In genomic region chr9:120486347-120486746, GRCh38 we compare ENCODE assay signal across 22 cellular contexts.
DNase-seq lines count a peak whose midpoint lies in the region; ATAC-seq and TF ChIP-seq lines count a peak whose summit lies in the region.
"Had no signal": no experiment of that assay in that cellular context is flagged by ENCODE, and none has a peak within 500 bp of the region (broad histone marks: within the 10 kb centered on the region; RNA-seq: fewer than 3 reads in every experiment).

No MANE protein-coding gene starts in this region.

- H4K20me1 ChIP-seq in SK-N-SH (ENCODE audit: insufficient read depth): no peaks in the 10 kb centered on the region

- H3K4me1 ChIP-seq in right lobe of liver (peaks cover 0 to 25% (median 0%) of the 10 kb centered on the region in 4 donors), SK-N-SH (ENCODE audit: control insufficient read depth in 1 of 2, insufficient read depth in 2 of 2, low read depth in 1 of 2, low read length in 1 of 2) (peaks cover 0 to 20% of the 10 kb centered on the region in 2 experiments; a peak in 2 of 4 replicates)
- H3K4me1 ChIP-seq: Peyer's patch, tibial nerve had no signal

- H3K27me3 ChIP-seq in right lobe of liver (no peaks in the 10 kb centered on the region), SK-N-SH (ENCODE audit: insufficient read depth) (no peaks in the 10 kb centered on the region)
- H3K27me3 ChIP-seq: neural progenitor cell, Peyer's patch, tibial nerve had no signal

- no peaks in the 10 kb centered on the region for H3K9me3 ChIP-seq in right lobe of liver
- no peaks in the 10 kb centered on the region for H3K9me3 ChIP-seq in SK-N-SH
- H3K9me3 ChIP-seq: Peyer's patch, tibial nerve had no signal

- H3K4me3 ChIP-seq in astrocyte of the spinal cord (ENCODE audit: low read depth, low read length): no peak overlapping the region
- H3K4me3 ChIP-seq in right lobe of liver: no peak overlapping the region
- no peak overlapping the region for H3K4me3 ChIP-seq in SK-N-SH (ENCODE audit: low read depth in 2 of 2, low read length in 1 of 2)
- H3K4me3 ChIP-seq: neural progenitor cell, Peyer's patch, SK-N-MC, tibial nerve had no signal

- CTCF ChIA-PET in SK-N-SH (lab: Yijun Ruan, JAX): interaction anchor here (1.0 to 2.8 kb wide), 2 partner anchors 9 to 48 kb away, joined by 3 to 17 read pairs; no protein-coding TSS in a partner anchor

- TF ChIP-seq CTCF in astrocyte of the spinal cord (IDR thresholded peaks at IDR 0.05; ENCODE audit: low read depth, low read length): no peak
- no peak for TF ChIP-seq CTCF in right lobe of liver (IDR thresholded peaks at IDR 0.05)
- TF ChIP-seq CTCF in SK-N-SH (IDR thresholded peaks at IDR 0.05): no peak

- H3K27ac ChIP-seq in right lobe of liver: peak overlapping the region in 1 of 3 donors; percentile 49
- no peak overlapping the region; a peak in 1 of 4 replicates for H3K27ac ChIP-seq in SK-N-SH (ENCODE audit: low read depth in 2 of 2, low read length in 1 of 2)
- H3K27ac ChIP-seq: neural progenitor cell, Peyer's patch, SK-N-MC, tibial nerve had no signal

- no peaks in the 10 kb centered on the region for H3F3A ChIP-seq in SK-N-SH (replicated peaks; ENCODE audit: insufficient read depth)

- H3K9ac ChIP-seq in SK-N-SH: no peak overlapping the region
- H3K9ac ChIP-seq: neural progenitor cell had no signal

- 57% methylated on average over 4 of the region's 4 CpGs for WGBS in right lobe of liver (ENCODE audit: insufficient coverage, low coverage, low lambda C conversion rate, missing lambda C conversion rate)
- WGBS in SK-N-SH (ENCODE audit: low lambda C conversion rate): 92% methylated on average over 4 of the region's 4 CpGs

- H3K9me2 ChIP-seq in SK-N-SH: no peaks in the 10 kb centered on the region

- ATAC-seq in right lobe of liver (peak; percentile 87 to 95 (median 89)), HG02678 (IDR thresholded peaks at IDR 0.05; ENCODE audit: unreplicated experiment) (no peak), sciatic nerve (no peak)
- ATAC-seq: activated CD8-positive, alpha-beta memory T cell treated with anti-CD3 and anti-CD28 coated beads, Interleukin-2, amount 10 ng/mL, durations not matched to agents 7 days and 5 days had no signal

- no peak for TF ChIP-seq EP300 in SK-N-SH (IDR thresholded peaks at IDR 0.05; ENCODE audit: borderline replicate concordance in 1 of 2, low read depth in 1 of 2, low read length in 1 of 2)

- DNase-seq in NCI-H1105 treated with DMSO at 0.1 percent for 48 hours (lab: John Stamatoyannopoulos, UW): peak; percentile 2
- no peak for DNase-seq in NCI-H1105 (lab: John Stamatoyannopoulos, UW)
- peak; percentile 63 for DNase-seq in DMS53 treated with DMSO at 0.1 percent for 48 hours (lab: John Stamatoyannopoulos, UW; ENCODE audit: unreplicated experiment)
- peak; percentile 17 for DNase-seq in astrocyte of the spinal cord (ENCODE audit: low read depth, low spot score)
- DNase-seq in right lobe of liver: peak in 2 of 3 donors; percentile 42 to 72
- no peak for DNase-seq in SK-N-SH
- DNase-seq in sciatic nerve (ENCODE audit: low spot score): no peak
- DNase-seq: activated CD8-positive, alpha-beta memory T cell treated with anti-CD3 and anti-CD28 coated beads, Interleukin-2, amount 10 ng/mL, durations not matched to agents 7 days and 5 days; activated effector memory CD4-positive, alpha-beta T cell treated with anti-CD3 and anti-CD28 coated beads, Interleukin-2, amount 50 U/mL, for 16 hours; amygdala; cerebellar nuclear complex; DMS79 treated with DMSO at 0.1 percent for 48 hours; effector CD8-positive, alpha-beta T cell; hypothalamus; kidney; NCI-H187 treated with DMSO at 0.1 percent for 48 hours; NCI-H526 treated with DMSO at 0.1 percent for 48 hours; Peyer's patch had no signal

- H2AFZ ChIP-seq in SK-N-SH (ENCODE audit: low read depth): no peak overlapping the region
- H2AFZ ChIP-seq: neural progenitor cell had no signal

- H3K79me2 ChIP-seq in SK-N-SH (ENCODE audit: insufficient read depth): no peaks in the 10 kb centered on the region

- in situ Hi-C loops in astrocyte of the spinal cord (cut with HindIII; ENCODE audit: low sequenced_read_pairs): no loop called here

- no peak overlapping the region for H3K4me2 ChIP-seq in SK-N-SH
- H3K4me2 ChIP-seq: neural progenitor cell had no signal

- intact Hi-C loops in right lobe of liver (cut with DNase I) (no loop called here), sciatic nerve (cut with DNase I) (no loop called here)

- TF ChIP-seq POLR2A in right lobe of liver (IDR thresholded peaks at IDR 0.05): no peak

- no peak for TF ChIP-seq RAD21 in SK-N-SH (IDR thresholded peaks at IDR 0.05; ENCODE audit: low read length)

- H3K36me3 ChIP-seq in right lobe of liver (no peaks in the 10 kb centered on the region), SK-N-SH (replicated peaks in 1 of 2; ENCODE audit: control insufficient read depth in 1 of 2, insufficient read depth in 2 of 2, low read length in 1 of 2) (peaks cover 23 to 48% of the 10 kb centered on the region in 2 experiments)

- POLR2A ChIA-PET in SK-N-SH (lab: Yijun Ruan, JAX): no interaction called here

TF ChIP-seq in SK-N-SH, 30 proteins besides CTCF, POLR2A, EP300 and RAD21:
- TF ChIP-seq RXRA (IDR thresholded peaks at IDR 0.05; ENCODE audit: borderline replicate concordance, low read depth) (no peak), USF2 (IDR thresholded peaks at IDR 0.05; ENCODE audit: borderline replicate concordance, low read depth, low read length) (no peak), MEF2A (IDR thresholded peaks at IDR 0.05; ENCODE audit: borderline replicate concordance, low read depth) (no peak), RFX5 (IDR thresholded peaks at IDR 0.05; ENCODE audit: low read length) (no peak), CHD2 (IDR thresholded peaks at IDR 0.05; ENCODE audit: low read length, partially characterized antibody) (no peak), GABPA (IDR thresholded peaks at IDR 0.05; ENCODE audit: low read depth) (no peak), TEAD4 (IDR thresholded peaks at IDR 0.05; ENCODE audit: borderline replicate concordance, insufficient read depth) (no peak), FOXJ3 (CRISPR knock-in tag; IDR thresholded peaks at IDR 0.05) (no peak), PBX3 (IDR thresholded peaks at IDR 0.05) (no peak), RCOR1 (IDR thresholded peaks at IDR 0.05; ENCODE audit: low read length) (no peak), MAX (IDR thresholded peaks at IDR 0.05; ENCODE audit: low read depth) (no peak), IRF3 (IDR thresholded peaks at IDR 0.05; ENCODE audit: low read depth, low read length) (no peak), SIN3A (IDR thresholded peaks at IDR 0.05; ENCODE audit: borderline replicate concordance, low read depth, low read length) (no peak), NFIC (IDR thresholded peaks at IDR 0.05; ENCODE audit: borderline replicate concordance) (no peak), EZH2phosphoT487 (IDR thresholded peaks at IDR 0.05; ENCODE audit: borderline replicate concordance, low read depth) (no peak), MXI1 (IDR thresholded peaks at IDR 0.05; ENCODE audit: low read depth, low read length) (no peak)

Comparison
In these comparisons a context has a peak if more than half of its experiments do, and no peak if none do; other contexts are left out.
1. DNase-seq: peak in NCI-H1105 treated with DMSO at 0.1 percent for 48 hours (single experiment), DMS53 treated with DMSO at 0.1 percent for 48 hours (single experiment), astrocyte of the spinal cord (single experiment) and right lobe of liver (2 of 3); none in NCI-H1105 (single experiment), SK-N-SH (single experiment) and sciatic nerve (single experiment).
2. ATAC-seq: peak in right lobe of liver (4 of 4); none in HG02678 (single experiment) and sciatic nerve (single experiment).